9 cellular contexts compared by ENCODE assay signal in genomic region chr7:5695709-5696345, GRCh38.
DNase-seq lines count a peak whose midpoint lies in the region; ATAC-seq and TF ChIP-seq lines count a peak whose summit lies in the region.
"Had no signal": no experiment of that assay in that cellular context is flagged by ENCODE, and none has a peak within 500 bp of the region (broad histone marks: within the 10 kb centered on the region; RNA-seq: fewer than 3 reads in every experiment).

No MANE protein-coding gene starts in this region.

- DNase-seq in HL-60 (ENCODE audit: low read depth in 1 of 2, low spot score in 1 of 2) (peak; percentile 39 to 70), immature natural killer cell (no peak), globus pallidus (ENCODE audit: low spot score) (no peak), kidney glomerular epithelial cell (lab: John Stamatoyannopoulos, UW) (no peak)
- no peak for DNase-seq in stimulated activated naive CD8-positive, alpha-beta T cell treated with anti-CD3 and anti-CD28 coated beads, Interleukin-15, amount 100 ng/mL, for 72 hours

- H3K4me3 Mint-ChIP-seq in activated naive CD8-positive, alpha-beta T cell: peak overlapping the region; percentile 90
- peak overlapping the region; percentile 82 to 88 (median 85) for H3K4me3 Mint-ChIP-seq in immature natural killer cell
- H3K4me3 Mint-ChIP-seq in stimulated activated naive CD8-positive, alpha-beta T cell treated with anti-CD3 and anti-CD28 coated beads, Interleukin-15, amount 100 ng/mL, for 72 hours: peak overlapping the region; percentile 84 to 94

- TF ChIP-seq CTCF in HL-60 (IDR thresholded peaks at IDR 0.05; ENCODE audit: insufficient read depth, low read length): no peak

- peaks cover 8% of the 10 kb centered on the region for H3K36me3 Mint-ChIP-seq in activated naive CD8-positive, alpha-beta T cell
- peaks cover 8 to 16% (median 8%) of the 10 kb centered on the region in 3 donors for H3K36me3 Mint-ChIP-seq in immature natural killer cell

- no peak overlapping the region for H3K4me3 ChIP-seq in HL-60 (replicated peaks; ENCODE audit: insufficient read depth, low read length)

- no peak for ATAC-seq in stimulated activated naive CD8-positive, alpha-beta T cell treated with anti-CD3 and anti-CD28 coated beads, Interleukin-15, amount 100 ng/mL, for 72 hours
- ATAC-seq in HG03565 (IDR thresholded peaks at IDR 0.05; ENCODE audit: unreplicated experiment) (no peak), GM21717 (IDR thresholded peaks at IDR 0.05; ENCODE audit: unreplicated experiment) (no peak)
- ATAC-seq: HCT116 had no signal

- peaks cover 98% of the 10 kb centered on the region for H3K4me1 Mint-ChIP-seq in activated naive CD8-positive, alpha-beta T cell (ENCODE audit: low read depth)
- peaks cover 60 to 80% of the 10 kb centered on the region in 2 donors for H3K4me1 Mint-ChIP-seq in immature natural killer cell
- H3K4me1 Mint-ChIP-seq in stimulated activated naive CD8-positive, alpha-beta T cell treated with anti-CD3 and anti-CD28 coated beads, Interleukin-15, amount 100 ng/mL, for 72 hours: peaks cover 100% of the 10 kb centered on the region

- no peaks in the 10 kb centered on the region for H3K27me3 Mint-ChIP-seq in activated naive CD8-positive, alpha-beta T cell
- H3K27me3 Mint-ChIP-seq in immature natural killer cell (ENCODE audit: low read depth in 3 of 3): peaks cover 0 to 5% (median 0%) of the 10 kb centered on the region in 3 donors
- no peaks in the 10 kb centered on the region for H3K27me3 Mint-ChIP-seq in stimulated activated naive CD8-positive, alpha-beta T cell treated with anti-CD3 and anti-CD28 coated beads, Interleukin-15, amount 100 ng/mL, for 72 hours

- no peaks in the 10 kb centered on the region for H3K9me3 Mint-ChIP-seq in activated naive CD8-positive, alpha-beta T cell (ENCODE audit: low read depth)
- H3K9me3 Mint-ChIP-seq in immature natural killer cell: no peaks in the 10 kb centered on the region
- no peaks in the 10 kb centered on the region for H3K9me3 Mint-ChIP-seq in stimulated activated naive CD8-positive, alpha-beta T cell treated with anti-CD3 and anti-CD28 coated beads, Interleukin-15, amount 100 ng/mL, for 72 hours

- H3K27ac Mint-ChIP-seq in activated naive CD8-positive, alpha-beta T cell: peak overlapping the region; percentile 98
- H3K27ac Mint-ChIP-seq in immature natural killer cell: peak overlapping the region; percentile 51 to 89 (median 74)
- H3K27ac Mint-ChIP-seq in stimulated activated naive CD8-positive, alpha-beta T cell treated with anti-CD3 and anti-CD28 coated beads, Interleukin-15, amount 100 ng/mL, for 72 hours: peak overlapping the region; percentile 96 to 97

- peak overlapping the region; percentile 71 for H3K27ac ChIP-seq in HL-60 (replicated peaks)

- H3K27me3 ChIP-seq in HL-60 (ENCODE audit: insufficient read depth, poor library complexity, severe bottlenecking): no peaks in the 10 kb centered on the region

Comparison
In these comparisons a context has a peak if more than half of its experiments do, and no peak if none do; other contexts are left out.
1. DNase-seq: peak in HL-60 (2 of 2); none in immature natural killer cell (0 of 3), stimulated activated naive CD8-positive, alpha-beta T cell treated with anti-CD3 and anti-CD28 coated beads, Interleukin-15, amount 100 ng/mL, for 72 hours (0 of 2), globus pallidus (single experiment) and kidney glomerular epithelial cell (single experiment).
2. Peak in every context shown above with its lines, with median percentiles within 50 percentile points of each other: H3K27ac Mint-ChIP-seq and H3K4me3 Mint-ChIP-seq.